Comparison of ENCODE assay signal across 8 cellular contexts in genomic region chr12:95117178-95117599, GRCh38. TPM values are rescaled to one million over a fixed set of nuclear protein-coding genes. Genes with fewer than 3 reads are reported as not detected.
A peak's percentile ranks its signal among the peaks of the same experiment; 100 is the strongest.
DNase-seq lines count a peak whose midpoint lies in the region; ATAC-seq, FAIRE-seq and TF ChIP-seq lines count a peak whose summit lies in the region.

No MANE protein-coding gene starts in this region.

- H2BK5ac ChIP-seq in H9 (ENCODE audit: insufficient read length, low read length): no peak overlapping the region

- H3K27ac ChIP-seq in H9 (ENCODE audit: insufficient read length, low read depth, low read length) (peak overlapping the region; percentile 60), heart left ventricle (peak overlapping the region in 2 of 12 donors; percentile 35 to 40)

- no peak for TF ChIP-seq POLR2A in heart left ventricle (IDR thresholded peaks at IDR 0.05)

- H2AK5ac ChIP-seq in H9 (ENCODE audit: insufficient read length, low read length): no peak overlapping the region

- no peaks in the 10 kb centered on the region for H3K9me3 Mint-ChIP-seq in H9

- no peak overlapping the region for H2BK12ac ChIP-seq in H9 (ENCODE audit: insufficient read length, low read depth, low read length)

- peaks cover 0 to 19% (median 9%) of the 10 kb centered on the region in 9 donors for H3K36me3 ChIP-seq in heart left ventricle

- no peaks in the 10 kb centered on the region for H3K9me3 ChIP-seq in H9 (ENCODE audit: control insufficient read depth, low read depth, low read length)
- H3K9me3 ChIP-seq in heart left ventricle: no peaks in the 10 kb centered on the region

- no peak overlapping the region for H3K4me2 ChIP-seq in H9 (ENCODE audit: insufficient read depth, insufficient read length, low read length)

- no peak overlapping the region for H3K23ac ChIP-seq in H9 (ENCODE audit: insufficient read length, low read depth, low read length)

- DNase-seq in H9: no peak
- DNase-seq in NAMALWA (ENCODE audit: low spot score): peak; percentile 89
- peak; percentile 33 for DNase-seq in SKM-1 treated with dmso at 0.1 percent for 144 hours (lab: John Stamatoyannopoulos, UW; ENCODE audit: unreplicated experiment)
- peak; percentile 40 for DNase-seq in activated naive CD8-positive, alpha-beta T cell treated with anti-CD3 and anti-CD28 coated beads, Interleukin-2, amount 50 U/mL, for 16 hours (ENCODE audit: low read depth, low spot score)
- DNase-seq in heart left ventricle: peak in 4 of 5 donors; percentile 50 to 72 (median 67)
- peak; percentile 65 for DNase-seq in retina

- H3K23me2 ChIP-seq in H9 (ENCODE audit: insufficient read length, low read depth, low read length, poor library complexity, severe bottlenecking): no peaks in the 10 kb centered on the region

- H2BK20ac ChIP-seq in H9 (ENCODE audit: low read depth, low read length, poor library complexity, severe bottlenecking): no peak overlapping the region

- peak overlapping the region in 1 of 3 experiments; percentile 83; a peak in 2 of 7 replicates for H3K27ac Mint-ChIP-seq in H9

- no peak overlapping the region for H3K14ac ChIP-seq in H9 (ENCODE audit: insufficient read depth, low read length)

- H3K4me1 ChIP-seq in H9 (ENCODE audit: insufficient read depth, low read length) (peaks cover 2% of the 10 kb centered on the region; the same call in 1 of the 2 replicates), heart left ventricle (peaks cover 0 to 24% (median 9%) of the 10 kb centered on the region in 12 donors)

- peak; percentile 70 to 88 (median 85) for ATAC-seq in heart left ventricle
- ATAC-seq in GM18873 (IDR thresholded peaks at IDR 0.05; ENCODE audit: low FRiP score, unreplicated experiment): no peak

- H4K5ac ChIP-seq in H9 (ENCODE audit: insufficient read length, low read depth, low read length): no peak overlapping the region

- no peaks in the 10 kb centered on the region for H3K27me3 Mint-ChIP-seq in H9 (ENCODE audit: low read depth)

- intact Hi-C loops in heart left ventricle (cut with DNase I): loop anchor here (1.0 to 10.0 kb wide), 12 partner anchors 98 to 418 kb away; partner anchors contain the start of genes FGD6 (in 10 of the 10) and VEZT (in 10 of the 10)

- no CpG with 5 or more reads among the region's 2 CpGs for WGBS in H9 (ENCODE audit: extremely low coverage, insufficient read length, low lambda C conversion rate)
- WGBS in heart left ventricle, 4 donors: 34 to 48% (median 40%) methylated on average over 2 of the region's 2 CpGs

- TF ChIP-seq CTCF in H9 (conservative IDR thresholded peaks at IDR 0.05): peak; percentile 83
- TF ChIP-seq CTCF in heart left ventricle (IDR thresholded peaks at IDR 0.05): peak; percentile 62 to 82 (median 77)

- H4K8ac ChIP-seq in H9 (replicated peaks; ENCODE audit: insufficient read length, low read depth, low read length): no peak overlapping the region

- peak; percentile 95 for FAIRE-seq in G401.6 (lab: Jason Lieb, UNC)

- H3K4me3 Mint-ChIP-seq in H9: no peak overlapping the region

- H3K4me1 Mint-ChIP-seq in H9: peaks cover 30 to 33% of the 10 kb centered on the region in 2 experiments

- no peak overlapping the region for H2AFZ ChIP-seq in H9 (ENCODE audit: low read length)

- no peak overlapping the region for H3K18ac ChIP-seq in H9 (ENCODE audit: insufficient read length, low read depth, low read length)

- H2BK120ac ChIP-seq in H9 (ENCODE audit: low read depth, low read length, poor library complexity, severe bottlenecking): no peak overlapping the region

- H3T11ph ChIP-seq in H9 (ENCODE audit: low read length): no peak overlapping the region

- H3K56ac ChIP-seq in H9 (ENCODE audit: insufficient read length, low read depth, low read length): no peak overlapping the region

- no peaks in the 10 kb centered on the region for H3K27me3 ChIP-seq in H9 (ENCODE audit: insufficient read depth, low read length)
- H3K27me3 ChIP-seq in heart left ventricle: no peaks in the 10 kb centered on the region

- H4K91ac ChIP-seq in H9 (ENCODE audit: insufficient read length, low read depth, low read length): no peak overlapping the region

- no peak overlapping the region for H3K4me3 ChIP-seq in heart left ventricle

- H3K9ac ChIP-seq in H9 (ENCODE audit: extremely low read depth, insufficient read length, low read length): no peak overlapping the region

- no peak overlapping the region for H3K4ac ChIP-seq in H9 (ENCODE audit: low read depth, low read length)

- peaks cover 7 to 32% (median 23%) of the 10 kb centered on the region in 3 experiments; a peak in 6 of 7 replicates for H3K36me3 Mint-ChIP-seq in H9 (ENCODE audit: insufficient read depth in 1 of 3, low read depth in 3 of 3)

- H3K79me2 ChIP-seq in H9 (ENCODE audit: insufficient read depth, low read length): no peaks in the 10 kb centered on the region

- no peaks in the 10 kb centered on the region for H3K79me1 ChIP-seq in H9 (ENCODE audit: insufficient read depth, low read depth, low read length, poor library complexity, severe bottlenecking)

- H2BK15ac ChIP-seq in H9 (ENCODE audit: low read depth, low read length): no peak overlapping the region

- H4K20me1 ChIP-seq in H9 (ENCODE audit: control insufficient read depth, insufficient read depth, insufficient read length): no peaks in the 10 kb centered on the region

RNA-seq across cellular contexts. Expression of gene NR2C1, which starts 43.8 kb away (rescaled TPM):
- total RNA-seq in H9 (2021) (42.5 and 47.0 TPM in 2 replicates), heart left ventricle (10 to 100 TPM; 28.1 to 43.7 (median 34.5) TPM)
- polyA plus RNA-seq in heart left ventricle: 10 to 100 TPM; 11.0 to 45.6 TPM
